18 cellular contexts compared by ENCODE assay signal in genomic region chr2:239833728-239834109, GRCh38.
DNase-seq lines count a peak whose midpoint lies in the region; ATAC-seq, FAIRE-seq and TF ChIP-seq lines count a peak whose summit lies in the region.
"Had no signal": no experiment of that assay in that cellular context is flagged by ENCODE, and none has a peak within 500 bp of the region (broad histone marks: within the 10 kb centered on the region; RNA-seq: fewer than 3 reads in every experiment).

No MANE protein-coding gene starts in this region.

- TF ChIP-seq CTCF in Peyer's patch (IDR thresholded peaks at IDR 0.05) (no peak), PC-9 (conservative IDR thresholded peaks at IDR 0.05) (no peak)

- H3F3A ChIP-seq in PC-9 (ENCODE audit: insufficient read depth, low read depth), result no peaks in the 10 kb centered on the region

- FAIRE-seq in frontal cortex (lab: Jason Lieb, UNC), result no peak

- no peak overlapping the region for H3K4me3 ChIP-seq in Peyer's patch
- H3K4me3 ChIP-seq in PC-9, result no peak overlapping the region
- H3K4me3 ChIP-seq: BLaER1 treated with 17β-estradiol and CSF1 and Interleukin-3, amounts not matched to agents 10 nM and 100 nM had no signal

- no peak for TF ChIP-seq POLR2A in Peyer's patch (IDR thresholded peaks at IDR 0.05)

- H3K9me2 ChIP-seq in PC-9 (ENCODE audit: insufficient read depth), result no peaks in the 10 kb centered on the region

- H3K9me3 ChIP-seq in Peyer's patch (no peaks in the 10 kb centered on the region), PC-9 (ENCODE audit: insufficient read depth, low read depth) (no peaks in the 10 kb centered on the region)

- H3K4me1 ChIP-seq in Peyer's patch (peaks cover 0 to 6% (median 0%) of the 10 kb centered on the region in 4 donors), PC-9 (replicated peaks; ENCODE audit: insufficient read depth) (no peaks in the 10 kb centered on the region)

- H3K4me2 ChIP-seq in PC-9, result no peak overlapping the region
- H3K4me2 ChIP-seq: BLaER1 treated with 17β-estradiol and CSF1 and Interleukin-3, amounts not matched to agents 10 nM and 100 nM had no signal

- no TSS peak for BruUV-seq in PC-9 (replicated peaks; lab: Mats Ljungman, UMichigan)

- CTCF ChIA-PET in PC-9 (lab: Charles Lee), result no interaction called here

- H3K27ac ChIP-seq in Peyer's patch, result no peak overlapping the region
- H3K27ac ChIP-seq in PC-9, result no peak overlapping the region
- H3K27ac ChIP-seq: BLaER1 treated with 17β-estradiol and CSF1 and Interleukin-3, amounts not matched to agents 10 nM and 100 nM; HL-60 had no signal

- POLR2A ChIA-PET in PC-9 (lab: Charles Lee; ENCODE audit: unreplicated experiment), result no interaction called here

- ATAC-seq in activated CD4-positive, CD25-positive, alpha-beta regulatory T cell treated with anti-CD3 and anti-CD28 coated beads, Interleukin-2, amount 50 U/mL, for 24 hours, result no peak
- ATAC-seq: PC-3 had no signal

- H3K79me2 ChIP-seq in PC-9 (ENCODE audit: low read depth), result no peaks in the 10 kb centered on the region

- intact Hi-C loops in PC-9 (cut with micrococcal nuclease; ENCODE audit: unreplicated experiment), result no loop called here

- DNase-seq in activated CD4-positive, CD25-positive, alpha-beta regulatory T cell treated with anti-CD3 and anti-CD28 coated beads, Interleukin-2, amount 50 U/mL, for 72 hours, result peak; percentile 19
- DNase-seq in Peyer's patch (peak in 2 of 3 donors; percentile 4 to 33), mucosa of gallbladder (ENCODE audit: low spot score) (peak; percentile 7), frontal cortex (ENCODE audit: low spot score in 2 of 2) (no peak), GM19240 (ENCODE audit: insufficient read length, low spot score) (no peak), PC-9 (no peak)
- DNase-seq in stimulated activated CD8-positive, alpha-beta memory T cell treated with anti-CD3 and anti-CD28 coated beads, Interleukin-4, amount 100 ng/mL, for 48 hours, result peak; percentile 10
- DNase-seq: 8988T, DMS 273 treated with DMSO at 0.1 percent for 48 hours, GOT3, HFFc6, KG1, NCI-H1092, NCI-H1694, PC-3 had no signal

- H3K36me3 ChIP-seq in Peyer's patch, result no peaks in the 10 kb centered on the region
- no peaks in the 10 kb centered on the region for H3K36me3 ChIP-seq in PC-9 (ENCODE audit: low read depth)

- H3K27me3 ChIP-seq in Peyer's patch (no peaks in the 10 kb centered on the region), PC-9 (ENCODE audit: insufficient read depth, low read depth) (peaks cover 80% of the 10 kb centered on the region)
- H3K27me3 ChIP-seq: BLaER1 treated with 17β-estradiol and CSF1 and Interleukin-3, amounts not matched to agents 10 nM and 100 nM had no signal

- H2AFZ ChIP-seq in PC-9, result no peak overlapping the region

- H4K20me1 ChIP-seq in PC-9 (ENCODE audit: insufficient read depth), result no peaks in the 10 kb centered on the region
- H4K20me1 ChIP-seq: BLaER1 treated with 17β-estradiol and CSF1 and Interleukin-3, amounts not matched to agents 10 nM and 100 nM had no signal

Comparison
In these comparisons a context has a peak if more than half of its experiments do, and no peak if none do; other contexts are left out.
1. DNase-seq: peak in activated CD4-positive, CD25-positive, alpha-beta regulatory T cell treated with anti-CD3 and anti-CD28 coated beads, Interleukin-2, amount 50 U/mL, for 72 hours (single experiment), Peyer's patch (2 of 3), mucosa of gallbladder (single experiment) and stimulated activated CD8-positive, alpha-beta memory T cell treated with anti-CD3 and anti-CD28 coated beads, Interleukin-4, amount 100 ng/mL, for 48 hours (single experiment); none in frontal cortex (0 of 2), GM19240 (single experiment) and PC-9 (0 of 2).